17 cellular contexts compared by ENCODE assay signal in genomic region chr2:241945803-241946202, GRCh38.
"Had no signal": no experiment of that assay in that cellular context is flagged by ENCODE, and none has a peak within 500 bp of the region (broad histone marks: within the 10 kb centered on the region; RNA-seq: fewer than 3 reads in every experiment).

No MANE protein-coding gene starts in this region.

- ATAC-seq: activated CD8-positive, alpha-beta T cell treated with anti-CD3 and anti-CD28 coated beads, Interleukin-2, amount 10 ng/mL, durations not matched to agents 7 days and 5 days; gastroesophageal sphincter; heart left ventricle; left lung; psoas muscle; right cardiac atrium; stimulated activated effector memory CD8-positive, alpha-beta T cell treated with anti-CD3 and anti-CD28 coated beads, Interleukin-12 subunit alpha, Interleukin-12 subunit beta, amount 100 ng/mL, for 72 hours had no signal

- H3K4me3 Mint-ChIP-seq: activated CD4-positive, alpha-beta T cell treated with anti-CD3 and anti-CD28 coated beads, Interleukin-2, amount 10 ng/mL, durations not matched to agents 7 days and 5 days; activated CD8-positive, alpha-beta T cell treated with anti-CD3 and anti-CD28 coated beads, Interleukin-2, amount 10 ng/mL, durations not matched to agents 7 days and 5 days; activated naive CD4-positive, alpha-beta T cell treated with anti-CD3 and anti-CD28 coated beads, Interleukin-2, amount 50 U/mL, for 24 hours; activated T-cell treated with anti-CD3 and anti-CD28 coated beads, Interleukin-2, amount 50 U/mL, for 24 hours; dendritic cell treated with granulocyte-macrophage colony-stimulating factor and Interleukin-4, amounts not matched to agents 40 ng/mL and 50 ng/mL, for 4 days; nephron progenitor cell; stimulated activated effector memory CD8-positive, alpha-beta T cell treated with anti-CD3 and anti-CD28 coated beads, Interleukin-12 subunit alpha, Interleukin-12 subunit beta, amount 100 ng/mL, for 72 hours had no signal

- H3K36me3 ChIP-seq: esophagus muscularis mucosa, gastroesophageal sphincter, heart left ventricle, left lung had no signal

- H3K4me1 ChIP-seq: left lung, psoas muscle had no signal

- H3K4me3 ChIP-seq: esophagus muscularis mucosa, gastroesophageal sphincter, heart left ventricle, left lung, psoas muscle, smooth muscle cell had no signal

- DNase-seq: activated CD4-positive, alpha-beta T cell treated with anti-CD3 and anti-CD28 coated beads, Interleukin-2, amount 10 ng/mL, durations not matched to agents 7 days and 5 days; activated CD8-positive, alpha-beta T cell treated with anti-CD3 and anti-CD28 coated beads, Interleukin-2, amount 10 ng/mL, durations not matched to agents 7 days and 5 days; activated T-cell treated with anti-CD3 and anti-CD28 coated beads, Interleukin-2, amount 50 U/mL, for 24 hours; effector CD8-positive, alpha-beta T cell; heart left ventricle; left lung; nephron progenitor cell; psoas muscle; right cardiac atrium; stimulated activated CD4-positive, alpha-beta T cell treated with anti-CD3 and anti-CD28 coated beads, Interleukin-4, amount 100 ng/mL, for 24 hours; SW 1271 had no signal

- H3K4me1 Mint-ChIP-seq: activated CD4-positive, alpha-beta T cell treated with anti-CD3 and anti-CD28 coated beads, Interleukin-2, amount 10 ng/mL, durations not matched to agents 7 days and 5 days; activated naive CD4-positive, alpha-beta T cell treated with anti-CD3 and anti-CD28 coated beads, Interleukin-2, amount 50 U/mL, for 24 hours had no signal

- H3K27ac Mint-ChIP-seq: activated CD4-positive, alpha-beta T cell treated with anti-CD3 and anti-CD28 coated beads, Interleukin-2, amount 10 ng/mL, durations not matched to agents 7 days and 5 days; activated CD8-positive, alpha-beta T cell treated with anti-CD3 and anti-CD28 coated beads, Interleukin-2, amount 10 ng/mL, durations not matched to agents 7 days and 5 days; activated naive CD4-positive, alpha-beta T cell treated with anti-CD3 and anti-CD28 coated beads, Interleukin-2, amount 50 U/mL, for 24 hours; activated T-cell treated with anti-CD3 and anti-CD28 coated beads, Interleukin-2, amount 50 U/mL, for 24 hours; dendritic cell treated with granulocyte-macrophage colony-stimulating factor and Interleukin-4, amounts not matched to agents 40 ng/mL and 50 ng/mL, for 4 days; nephron progenitor cell; stimulated activated effector memory CD8-positive, alpha-beta T cell treated with anti-CD3 and anti-CD28 coated beads, Interleukin-12 subunit alpha, Interleukin-12 subunit beta, amount 100 ng/mL, for 72 hours had no signal

- H3K36me3 Mint-ChIP-seq: activated naive CD4-positive, alpha-beta T cell treated with anti-CD3 and anti-CD28 coated beads, Interleukin-2, amount 50 U/mL, for 24 hours; stimulated activated effector memory CD8-positive, alpha-beta T cell treated with anti-CD3 and anti-CD28 coated beads, Interleukin-12 subunit alpha, Interleukin-12 subunit beta, amount 100 ng/mL, for 72 hours had no signal

- H3K9me3 ChIP-seq: esophagus muscularis mucosa, gastroesophageal sphincter, heart left ventricle, left lung, psoas muscle had no signal

- H3K27me3 Mint-ChIP-seq: activated CD4-positive, alpha-beta T cell treated with anti-CD3 and anti-CD28 coated beads, Interleukin-2, amount 10 ng/mL, durations not matched to agents 7 days and 5 days; activated naive CD4-positive, alpha-beta T cell treated with anti-CD3 and anti-CD28 coated beads, Interleukin-2, amount 50 U/mL, for 24 hours; activated T-cell treated with anti-CD3 and anti-CD28 coated beads, Interleukin-2, amount 50 U/mL, for 24 hours; dendritic cell treated with granulocyte-macrophage colony-stimulating factor and Interleukin-4, amounts not matched to agents 40 ng/mL and 50 ng/mL, for 4 days had no signal

- H3K9me3 Mint-ChIP-seq: activated CD4-positive, alpha-beta T cell treated with anti-CD3 and anti-CD28 coated beads, Interleukin-2, amount 10 ng/mL, durations not matched to agents 7 days and 5 days; activated naive CD4-positive, alpha-beta T cell treated with anti-CD3 and anti-CD28 coated beads, Interleukin-2, amount 50 U/mL, for 24 hours; activated T-cell treated with anti-CD3 and anti-CD28 coated beads, Interleukin-2, amount 50 U/mL, for 24 hours; stimulated activated effector memory CD8-positive, alpha-beta T cell treated with anti-CD3 and anti-CD28 coated beads, Interleukin-12 subunit alpha, Interleukin-12 subunit beta, amount 100 ng/mL, for 72 hours had no signal
